In the genomic region with DNA sequence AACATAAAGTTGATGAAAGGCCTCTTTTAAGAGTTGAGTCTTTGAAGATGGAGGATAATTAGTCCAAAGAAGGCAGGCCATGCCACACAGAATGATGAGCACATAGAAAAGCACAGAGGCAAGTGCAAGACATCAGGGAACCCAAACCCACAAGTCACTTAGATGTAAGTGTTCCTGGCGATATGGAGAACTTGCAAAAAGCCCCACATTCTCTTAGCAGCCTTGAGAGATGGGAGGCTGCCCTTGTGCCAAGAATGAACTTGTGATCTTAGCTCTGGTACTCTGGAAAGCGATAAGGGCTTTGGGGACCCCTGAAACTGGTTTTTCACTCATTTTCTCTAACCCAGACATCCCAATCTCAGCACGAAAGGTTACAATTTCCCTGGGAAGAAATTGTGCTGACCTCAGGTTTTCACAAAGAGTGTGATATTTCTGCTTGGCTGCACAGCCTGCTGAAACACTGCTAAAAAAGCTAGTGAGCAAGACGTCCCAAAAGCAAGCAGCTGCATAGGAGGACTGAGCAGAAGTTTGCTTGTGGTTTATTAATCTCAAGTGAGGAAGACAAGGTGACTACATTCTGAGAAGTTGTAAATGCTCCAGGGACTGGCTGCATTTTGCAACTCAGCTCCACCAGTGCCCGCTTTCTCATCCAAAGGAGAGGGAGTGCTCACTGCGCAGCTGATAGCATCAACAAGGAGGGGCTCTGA, we compare ENCODE assay signal across 12 cellular contexts.
DNase-seq lines count a peak whose midpoint lies in the region; ATAC-seq and TF ChIP-seq lines count a peak whose summit lies in the region.
"Had no signal": no experiment of that assay in that cellular context is flagged by ENCODE, and none has a peak within 500 bp of the region (broad histone marks: within the 10 kb centered on the region; RNA-seq: fewer than 3 reads in every experiment).

No MANE protein-coding gene starts in this region.

- H3K4me3 ChIP-seq in psoas muscle = no peak overlapping the region
- H3K4me3 ChIP-seq: upper lobe of left lung had no signal

- no peaks in the 10 kb centered on the region for H3K36me3 ChIP-seq in psoas muscle (ENCODE audit: insufficient read depth in 1 of 2, low read depth in 1 of 2)
- H3K36me3 ChIP-seq: upper lobe of left lung had no signal

- no peaks in the 10 kb centered on the region for H3K4me1 ChIP-seq in psoas muscle
- H3K4me1 ChIP-seq: upper lobe of left lung had no signal

- no peaks in the 10 kb centered on the region for H3K27me3 ChIP-seq in psoas muscle (ENCODE audit: insufficient read depth in 3 of 3, low read length in 2 of 3)
- H3K27me3 ChIP-seq: upper lobe of left lung had no signal

- intact Hi-C loops in psoas muscle (cut with DNase I) = no loop called here

- H3K27ac ChIP-seq in psoas muscle = no peak overlapping the region
- H3K27ac ChIP-seq: upper lobe of left lung had no signal

- TF ChIP-seq CTCF in psoas muscle (IDR thresholded peaks at IDR 0.05) = no peak

- WGBS in psoas muscle, 3 donors = 62 to 67% (median 67%) methylated on average over 6 of the region's 6 CpGs

- ATAC-seq in GM18517 (IDR thresholded peaks at IDR 0.05; ENCODE audit: unreplicated experiment) = peak; percentile 89
- ATAC-seq in GM21515 (IDR thresholded peaks at IDR 0.05; ENCODE audit: unreplicated experiment) = peak; percentile 97
- peak; percentile 97 for ATAC-seq in HG03108 (IDR thresholded peaks at IDR 0.05; ENCODE audit: unreplicated experiment)
- no peak for ATAC-seq in psoas muscle
- ATAC-seq in esophagus mucosa = no peak

- DNase-seq in glomerular visceral epithelial cell (ENCODE audit: extremely low spot score) (peak; percentile 73), psoas muscle (no peak), globus pallidus (ENCODE audit: low spot score) (no peak), NCI-H187 treated with DMSO at 0.1 percent for 48 hours (lab: John Stamatoyannopoulos, UW) (no peak)
- DNase-seq: activated CD4-positive, alpha-beta T cell treated with anti-CD3 and anti-CD28 coated beads for 4 hours; NCI-H2029 treated with DMSO at 0.1 percent for 48 hours; nucleus accumbens; upper lobe of left lung had no signal

- H3K9me3 ChIP-seq in psoas muscle = no peaks in the 10 kb centered on the region
- H3K9me3 ChIP-seq: upper lobe of left lung had no signal

Comparison
In these comparisons a context has a peak if more than half of its experiments do, and no peak if none do; other contexts are left out.
1. ATAC-seq: peak in GM18517 (single experiment), GM21515 (single experiment) and HG03108 (single experiment); none in psoas muscle (0 of 4) and esophagus mucosa (single experiment).